13 cellular contexts compared by ENCODE assay signal in the genomic region with DNA sequence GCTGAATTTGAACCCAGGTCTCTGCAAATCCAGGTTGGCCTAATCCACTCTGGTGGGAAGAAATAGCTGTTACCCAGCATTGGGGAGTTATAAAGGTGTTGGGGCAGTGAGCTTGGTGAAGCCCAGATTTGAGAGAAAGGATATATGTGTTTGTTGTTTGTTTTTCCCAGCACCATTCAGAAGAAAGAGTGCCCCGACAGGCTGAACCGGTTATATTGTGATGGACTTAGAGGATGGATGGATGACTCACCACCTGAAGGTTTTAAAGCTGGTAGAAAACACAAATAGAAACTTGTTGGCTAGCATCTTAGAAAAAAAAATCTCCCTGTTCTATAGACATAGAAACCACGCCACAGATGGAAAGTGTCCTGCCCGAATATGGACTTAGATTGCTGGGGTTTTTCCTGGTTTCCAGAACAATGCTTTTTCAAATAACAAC.
A peak's percentile ranks its signal among the peaks of the same experiment; 100 is the strongest.
DNase-seq lines count a peak whose midpoint lies in the region; ATAC-seq, FAIRE-seq and TF ChIP-seq lines count a peak whose summit lies in the region.
"Had no signal": no experiment of that assay in that cellular context is flagged by ENCODE, and none has a peak within 500 bp of the region (broad histone marks: within the 10 kb centered on the region; RNA-seq: fewer than 3 reads in every experiment).

No MANE protein-coding gene starts in this region.

- intact Hi-C loops in HepG2 (cut with micrococcal nuclease; ENCODE audit: unreplicated experiment) (no loop called here), right lobe of liver (cut with DNase I) (no loop called here)

- no peak for TF ChIP-seq RAD21 in HepG2 (CRISPR knock-in tag; IDR thresholded peaks at IDR 0.05)

- H2AFZ ChIP-seq in HepG2 (ENCODE audit: low read length) (no peak overlapping the region), keratinocyte (ENCODE audit: control insufficient read depth, low read length) (no peak overlapping the region)

- no peak for TF ChIP-seq EP300 in HepG2 (IDR thresholded peaks at IDR 0.05; ENCODE audit: low read depth in 2 of 2, low read length in 2 of 2)
- no peak for TF ChIP-seq EP300 in HepG2 (CRISPR knock-in tag; IDR thresholded peaks at IDR 0.05; ENCODE audit: borderline replicate concordance)

- H3K4me1 ChIP-seq in HepG2 (ENCODE audit: insufficient read depth, low read length): peaks cover 25% of the 10 kb centered on the region
- no peaks in the 10 kb centered on the region for H3K4me1 ChIP-seq in right lobe of liver
- H3K4me1 ChIP-seq in keratinocyte (ENCODE audit: control insufficient read depth, extremely low read depth, insufficient read depth, low read length): peaks cover 10% of the 10 kb centered on the region

- H3K27ac ChIP-seq in HepG2 (ENCODE audit: extremely low read length, insufficient read depth, low read length): no peak overlapping the region
- H3K27ac ChIP-seq in right lobe of liver: no peak overlapping the region
- no peak overlapping the region for H3K27ac ChIP-seq in RWPE1
- H3K27ac ChIP-seq in keratinocyte (ENCODE audit: control insufficient read depth, insufficient read depth, low read length): no peak overlapping the region
- H3K27ac ChIP-seq: right atrium auricular region had no signal

- H3K36me3 ChIP-seq in HepG2 (replicated peaks in 1 of 2; ENCODE audit: control insufficient read depth in 1 of 2, insufficient read depth in 2 of 2, low read length in 2 of 2) (no peaks in the 10 kb centered on the region), right lobe of liver (no peaks in the 10 kb centered on the region), keratinocyte (ENCODE audit: control insufficient read depth in 2 of 2, extremely low read depth in 1 of 2, insufficient read depth in 2 of 2, low read length in 2 of 2) (no peaks in the 10 kb centered on the region)
- H3K36me3 ChIP-seq: right atrium auricular region had no signal

- H3K4me1 Mint-ChIP-seq in activated CD8-positive, alpha-beta memory T cell treated with anti-CD3 and anti-CD28 coated beads, Interleukin-2, amount 10 ng/mL, durations not matched to agents 7 days and 5 days: peaks cover 9% of the 10 kb centered on the region

- no peaks in the 10 kb centered on the region for H3K9me3 Mint-ChIP-seq in activated CD8-positive, alpha-beta memory T cell treated with anti-CD3 and anti-CD28 coated beads, Interleukin-2, amount 10 ng/mL, durations not matched to agents 7 days and 5 days (ENCODE audit: low read depth)
- H3K9me3 Mint-ChIP-seq: activated T-helper 2 cell treated with anti-CD3 and anti-CD28 coated beads, Interferon-gamma antibody, Interleukin-2, Interleukin-4, amounts not matched to agents 10 μg/mL and 5 μg/mL and 100 μg/mL, durations not matched to agents 14 hours and 24 hours and 36 hours; HFFc6 had no signal

- peaks cover 27% of the 10 kb centered on the region for H3K27me3 Mint-ChIP-seq in activated CD8-positive, alpha-beta memory T cell treated with anti-CD3 and anti-CD28 coated beads, Interleukin-2, amount 10 ng/mL, durations not matched to agents 7 days and 5 days

- no peak for TF ChIP-seq CTCF in HepG2 (CRISPR knock-in tag; IDR thresholded peaks at IDR 0.05)
- TF ChIP-seq CTCF in right lobe of liver (IDR thresholded peaks at IDR 0.05): no peak
- no peak for TF ChIP-seq CTCF in RWPE1 (conservative IDR thresholded peaks at IDR 0.05; ENCODE audit: low read depth)
- TF ChIP-seq CTCF in keratinocyte (optimal IDR thresholded peaks at IDR 0.05 in 1 of 3, IDR thresholded peaks at IDR 0.05 in 1 of 3, conservative IDR thresholded peaks at IDR 0.05 in 1 of 3; ENCODE audit: extremely low read depth in 1 of 3, insufficient read depth in 2 of 3, low read length in 3 of 3): no peak
- TF ChIP-seq CTCF in GM10248 (IDR thresholded peaks at IDR 0.05; ENCODE audit: control extremely low read depth, extremely low read depth, low read depth, missing control alignments): no peak

- H3K4me3 ChIP-seq in HepG2 (replicated peaks in 1 of 3; ENCODE audit: insufficient read depth in 1 of 3, low read depth in 2 of 3, low read length in 3 of 3): no peak overlapping the region
- no peak overlapping the region for H3K4me3 ChIP-seq in right lobe of liver
- H3K4me3 ChIP-seq in keratinocyte (ENCODE audit: control insufficient read depth in 2 of 3, extremely low read depth in 1 of 3, insufficient read depth in 2 of 3, low read depth in 1 of 3, low read length in 3 of 3): no peak overlapping the region
- H3K4me3 ChIP-seq: right atrium auricular region had no signal

- H3K9ac ChIP-seq in HepG2 (ENCODE audit: insufficient read depth, low read depth, low read length) (no peak overlapping the region), keratinocyte (ENCODE audit: control insufficient read depth, extremely low read depth, insufficient read depth, low read length) (no peak overlapping the region)

- TF ChIP-seq POLR2A in HepG2 (IDR thresholded peaks at IDR 0.05; ENCODE audit: insufficient read depth in 1 of 2, low read depth in 2 of 2, low read length in 2 of 2) (no peak), right lobe of liver (IDR thresholded peaks at IDR 0.05) (no peak)

- H3K4me2 ChIP-seq in HepG2 (ENCODE audit: low read depth, low read length) (no peak overlapping the region; the same call in 1 of the 2 replicates), keratinocyte (ENCODE audit: control insufficient read depth, extremely low read depth, insufficient read depth, low read depth, low read length) (peak overlapping the region; percentile 28)

- dilution Hi-C loops in keratinocyte (cut with MboI; ENCODE audit: extremely low pct_ligation_motif_present, low sequenced_read_pairs): no loop called here

- H3K9me3 ChIP-seq in HepG2 (ENCODE audit: low read length): no peaks in the 10 kb centered on the region
- peaks cover 0 to 3% (median 0%) of the 10 kb centered on the region in 4 donors for H3K9me3 ChIP-seq in right lobe of liver
- H3K9me3 ChIP-seq in keratinocyte (ENCODE audit: control insufficient read depth, low read depth, low read length): no peaks in the 10 kb centered on the region

- CTCF ChIA-PET in HepG2 (lab: Yijun Ruan, JAX; ENCODE audit: low intra/inter-chr PET ratio, low total read pairs) (no interaction called here), RWPE1 (lab: Yijun Ruan, JAX) (interaction anchor here (0.6 to 0.7 kb wide), 2 partner anchors 32 to 1247 kb away, joined by 3 read pairs; no protein-coding TSS in a partner anchor), GM10248 (lab: Yijun Ruan, JAX) (interaction anchor here (0.9 to 1.3 kb wide), 3 partner anchors 11 to 1906 kb away, joined by 3 read pairs; a partner anchor contains a TSS)
- CTCF ChIA-PET in activated CD8-positive, alpha-beta memory T cell treated with anti-CD3 and anti-CD28 coated beads, Interleukin-2, amount 10 ng/mL, durations not matched to agents 7 days and 5 days (lab: Charles Lee): interaction anchor here (2.1 kb wide), 1 partner anchor 11 kb away, joined by 5 read pairs; no protein-coding TSS in a partner anchor

- no peaks in the 10 kb centered on the region for H3K79me2 ChIP-seq in HepG2 (ENCODE audit: insufficient read depth, low read length)
- H3K79me2 ChIP-seq in keratinocyte (ENCODE audit: control insufficient read depth, insufficient read depth, low read length): no peaks in the 10 kb centered on the region

- ATAC-seq in HepG2 (no peak), right lobe of liver (no peak), HG03342 (IDR thresholded peaks at IDR 0.05; ENCODE audit: unreplicated experiment) (no peak)
- no peak for ATAC-seq in activated CD8-positive, alpha-beta memory T cell treated with anti-CD3 and anti-CD28 coated beads, Interleukin-2, amount 10 ng/mL, durations not matched to agents 7 days and 5 days

- H3K9me1 ChIP-seq in keratinocyte (ENCODE audit: control insufficient read depth, extremely low read depth, insufficient read depth, low read length): no peaks in the 10 kb centered on the region

- in situ Hi-C loops in HepG2 (cut with HindIII; ENCODE audit: extremely low pct_ligation_motif_present, low pct_unique_long_range_greater_than_20kb): no loop called here

- H3K27me3 ChIP-seq in HepG2 (ENCODE audit: control insufficient read depth in 1 of 2, insufficient read depth in 2 of 2, low read length in 2 of 2) (no peaks in the 10 kb centered on the region), right lobe of liver (no peaks in the 10 kb centered on the region), keratinocyte (ENCODE audit: control insufficient read depth, extremely low read depth, insufficient read depth, low read length) (no peaks in the 10 kb centered on the region)
- H3K27me3 ChIP-seq: right atrium auricular region had no signal

- H4K20me1 ChIP-seq in HepG2 (ENCODE audit: insufficient read depth, low read length) (no peaks in the 10 kb centered on the region), keratinocyte (ENCODE audit: control insufficient read depth, extremely low read depth, insufficient read depth, low read length) (no peaks in the 10 kb centered on the region)

- 16% methylated on average over 4 of the region's 4 CpGs for WGBS in HepG2 (ENCODE audit: low lambda C conversion rate)
- WGBS in right lobe of liver (ENCODE audit: insufficient coverage, low coverage, low lambda C conversion rate, missing lambda C conversion rate): 28% methylated on average over 4 of the region's 4 CpGs

- POLR2A ChIA-PET in HepG2 (lab: Yijun Ruan, JAX): no interaction called here
- POLR2A ChIA-PET in RWPE1 (lab: Yijun Ruan, JAX; ENCODE audit: low non-redundant PET): no interaction called here
- POLR2A ChIA-PET in GM10248 (lab: Yijun Ruan, JAX): no interaction called here

- DNase-seq in HepG2 (ENCODE audit: low spot score): peak; percentile 16
- no peak for DNase-seq in right lobe of liver
- peak; percentile 82 for DNase-seq in RWPE1 (ENCODE audit: low spot score)
- DNase-seq in keratinocyte (ENCODE audit: low read depth, low spot score): peak; percentile 9
- DNase-seq in GM10248 (ENCODE audit: extremely low spot score): no peak
- no peak for DNase-seq in NCI-H2171 (lab: John Stamatoyannopoulos, UW)
- no peak for DNase-seq in activated CD8-positive, alpha-beta memory T cell treated with anti-CD3 and anti-CD28 coated beads, Interleukin-2, amount 10 ng/mL, durations not matched to agents 7 days and 5 days
- DNase-seq: HFFc6, hypothalamus, SW 1271 had no signal

- no peak overlapping the region for H3K27ac Mint-ChIP-seq in activated CD8-positive, alpha-beta memory T cell treated with anti-CD3 and anti-CD28 coated beads, Interleukin-2, amount 10 ng/mL, durations not matched to agents 7 days and 5 days
- H3K27ac Mint-ChIP-seq: activated T-helper 2 cell treated with anti-CD3 and anti-CD28 coated beads, Interferon-gamma antibody, Interleukin-2, Interleukin-4, amounts not matched to agents 10 μg/mL and 5 μg/mL and 100 μg/mL, durations not matched to agents 14 hours and 24 hours and 36 hours; HFFc6 had no signal

- no peak for FAIRE-seq in HepG2 (lab: Jason Lieb, UNC)
- FAIRE-seq in keratinocyte (lab: Jason Lieb, UNC): peak; percentile 55

- H3K4me3 Mint-ChIP-seq in activated CD8-positive, alpha-beta memory T cell treated with anti-CD3 and anti-CD28 coated beads, Interleukin-2, amount 10 ng/mL, durations not matched to agents 7 days and 5 days: no peak overlapping the region
- H3K4me3 Mint-ChIP-seq: HFFc6 had no signal

- no peaks in the 10 kb centered on the region for H3K36me3 Mint-ChIP-seq in activated CD8-positive, alpha-beta memory T cell treated with anti-CD3 and anti-CD28 coated beads, Interleukin-2, amount 10 ng/mL, durations not matched to agents 7 days and 5 days

- no TSS peak for BruUV-seq in HepG2 (replicated peaks; lab: Mats Ljungman, UMichigan)

TF ChIP-seq in HepG2, 621 proteins besides CTCF, POLR2A, EP300 and RAD21 (continues in another document):
- TF ChIP-seq FOSL2 (CRISPR knock-in tag; IDR thresholded peaks at IDR 0.05): 0 out of 2 replicates have a peak, but pooled peaks have one; percentile 24

Comparison
In these comparisons a context has a peak if more than half of its experiments do, and no peak if none do; other contexts are left out.
1. DNase-seq: peak in HepG2 (single experiment), RWPE1 (single experiment) and keratinocyte (single experiment); none in right lobe of liver (0 of 3), GM10248 (single experiment), NCI-H2171 (single experiment) and activated CD8-positive, alpha-beta memory T cell treated with anti-CD3 and anti-CD28 coated beads, Interleukin-2, amount 10 ng/mL, durations not matched to agents 7 days and 5 days (single experiment).